1 cellular context compared by ENCODE assay signal in the genomic region with DNA sequence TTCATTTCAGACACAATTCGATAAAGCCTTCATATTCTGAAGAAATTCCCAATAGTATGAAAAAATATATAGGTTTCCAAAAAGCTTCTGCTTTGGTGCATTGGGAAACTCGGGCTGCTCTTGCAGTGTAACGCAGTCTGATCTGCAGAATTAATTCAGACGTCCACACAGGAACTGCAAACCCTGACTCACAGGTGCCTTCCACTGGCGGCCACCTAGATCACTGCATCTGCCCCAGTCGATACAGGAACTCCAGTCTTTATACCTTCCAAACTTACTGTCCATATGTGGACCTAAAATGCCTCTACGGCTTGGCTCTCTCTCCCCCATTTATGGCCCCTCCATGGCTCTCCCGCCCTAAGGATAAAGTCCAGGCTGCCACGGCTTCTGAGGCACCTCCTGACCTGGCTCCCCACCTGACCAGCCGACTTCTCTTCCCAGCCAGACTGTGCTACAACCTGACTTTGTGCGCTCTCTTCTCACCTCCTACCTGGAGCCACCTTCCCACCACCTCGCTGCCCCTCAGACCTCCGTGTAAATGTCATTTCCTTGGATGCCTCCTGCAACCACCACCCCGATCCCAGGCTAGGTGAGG.
A peak's percentile ranks its signal among the peaks of the same experiment; 100 is the strongest.
TF ChIP-seq lines count a peak whose summit lies in the region.

No MANE protein-coding gene starts in this region.

TF ChIP-seq in HepG2, 621 proteins besides CTCF, POLR2A, EP300 and RAD21 (continued from another document):
- TF ChIP-seq, protein P1, sequence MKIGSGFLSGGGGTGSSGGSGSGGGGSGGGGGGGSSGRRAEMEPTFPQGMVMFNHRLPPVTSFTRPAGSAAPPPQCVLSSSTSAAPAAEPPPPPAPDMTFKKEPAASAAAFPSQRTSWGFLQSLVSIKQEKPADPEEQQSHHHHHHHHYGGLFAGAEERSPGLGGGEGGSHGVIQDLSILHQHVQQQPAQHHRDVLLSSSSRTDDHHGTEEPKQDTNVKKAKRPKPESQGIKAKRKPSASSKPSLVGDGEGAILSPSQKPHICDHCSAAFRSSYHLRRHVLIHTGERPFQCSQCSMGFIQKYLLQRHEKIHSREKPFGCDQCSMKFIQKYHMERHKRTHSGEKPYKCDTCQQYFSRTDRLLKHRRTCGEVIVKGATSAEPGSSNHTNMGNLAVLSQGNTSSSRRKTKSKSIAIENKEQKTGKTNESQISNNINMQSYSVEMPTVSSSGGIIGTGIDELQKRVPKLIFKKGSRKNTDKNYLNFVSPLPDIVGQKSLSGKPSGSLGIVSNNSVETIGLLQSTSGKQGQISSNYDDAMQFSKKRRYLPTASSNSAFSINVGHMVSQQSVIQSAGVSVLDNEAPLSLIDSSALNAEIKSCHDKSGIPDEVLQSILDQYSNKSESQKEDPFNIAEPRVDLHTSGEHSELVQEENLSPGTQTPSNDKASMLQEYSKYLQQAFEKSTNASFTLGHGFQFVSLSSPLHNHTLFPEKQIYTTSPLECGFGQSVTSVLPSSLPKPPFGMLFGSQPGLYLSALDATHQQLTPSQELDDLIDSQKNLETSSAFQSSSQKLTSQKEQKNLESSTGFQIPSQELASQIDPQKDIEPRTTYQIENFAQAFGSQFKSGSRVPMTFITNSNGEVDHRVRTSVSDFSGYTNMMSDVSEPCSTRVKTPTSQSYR (CRISPR knock-in tag; IDR thresholded peaks at IDR 0.05; ENCODE audit: borderline replicate concordance) = no peak
- TF ChIP-seq ZBTB10 (CRISPR knock-in tag; IDR thresholded peaks at IDR 0.05; ENCODE audit: borderline replicate concordance) (no peak), ZNF609 (CRISPR knock-in tag; IDR thresholded peaks at IDR 0.05; ENCODE audit: borderline replicate concordance) (peak; percentile 39; the same call in 1 of the 2 replicates), ZMYM3 (CRISPR knock-in tag; IDR thresholded peaks at IDR 0.05) (peak; percentile 26; the same call in 1 of the 2 replicates), SRSF4 (IDR thresholded peaks at IDR 0.05; ENCODE audit: low read depth, low read length, poor library complexity, severe bottlenecking) (no peak), NR2F6 (IDR thresholded peaks at IDR 0.05) (0 out of 2 replicates have a peak, but pooled peaks have one; percentile 15), NR2F6 (CRISPR knock-in tag; IDR thresholded peaks at IDR 0.05) (peak; percentile 39; the same call in 1 of the 2 replicates), RARA (CRISPR knock-in tag; IDR thresholded peaks at IDR 0.05) (peak; percentile 80), SRF (IDR thresholded peaks at IDR 0.05; ENCODE audit: low read depth, low read length) (0 out of 2 replicates have a peak, but pooled peaks have one; percentile 19), ELF1 (CRISPR knock-in tag; IDR thresholded peaks at IDR 0.05) (no peak), PATZ1 (CRISPR knock-in tag; IDR thresholded peaks at IDR 0.05) (peak; percentile 57), SALL1 (CRISPR knock-in tag; IDR thresholded peaks at IDR 0.05) (peak; percentile 83), NFIC (IDR thresholded peaks at IDR 0.05; ENCODE audit: low read length) (no peak), NR2F2 (IDR thresholded peaks at IDR 0.05; ENCODE audit: borderline replicate concordance, low read depth) (0 out of 2 replicates have a peak, but pooled peaks have one; percentile 45), KAT2B (IDR thresholded peaks at IDR 0.05; ENCODE audit: borderline replicate concordance, low read depth, low read length) (no peak), ARID2 (CRISPR knock-in tag; IDR thresholded peaks at IDR 0.05; ENCODE audit: borderline replicate concordance) (no peak), ZNF570 (CRISPR knock-in tag; IDR thresholded peaks at IDR 0.05; ENCODE audit: borderline replicate concordance) (no peak), HOXA5 (CRISPR knock-in tag; IDR thresholded peaks at IDR 0.05) (no peak), SRY (CRISPR knock-in tag; IDR thresholded peaks at IDR 0.05) (no peak), ZNF589 (CRISPR knock-in tag; conservative IDR thresholded peaks at IDR 0.05) (no peak; the same call in 1 of the 2 replicates), ZNF280B (CRISPR knock-in tag; IDR thresholded peaks at IDR 0.05; ENCODE audit: borderline replicate concordance) (0 out of 2 replicates have a peak, but pooled peaks have one; percentile 25), ZBTB3 (CRISPR knock-in tag; IDR thresholded peaks at IDR 0.05; ENCODE audit: borderline replicate concordance, low read depth) (no peak), HIVEP1 (CRISPR knock-in tag; IDR thresholded peaks at IDR 0.05) (0 out of 2 replicates have a peak, but pooled peaks have one; percentile 32), ZNF724P (CRISPR knock-in tag; IDR thresholded peaks at IDR 0.05; ENCODE audit: borderline replicate concordance) (no peak), NKX3-1 (CRISPR knock-in tag; IDR thresholded peaks at IDR 0.05) (no peak), ASH2L (IDR thresholded peaks at IDR 0.05; ENCODE audit: insufficient read length, low read depth, low read length) (peak; percentile 18), YY1 (IDR thresholded peaks at IDR 0.05; ENCODE audit: insufficient read depth, insufficient replicate concordance, low read depth, low read length) (peak; percentile 50), POLR2G (IDR thresholded peaks at IDR 0.05; ENCODE audit: low read depth, low read length) (no peak), ZNF841 (CRISPR knock-in tag; IDR thresholded peaks at IDR 0.05; ENCODE audit: borderline replicate concordance) (no peak), POGZ (CRISPR knock-in tag; IDR thresholded peaks at IDR 0.05) (0 out of 2 replicates have a peak, but pooled peaks have one; percentile 36), U2AF2 (IDR thresholded peaks at IDR 0.05; ENCODE audit: low read depth, low read length) (no peak)
- TF ChIP-seq, protein P2, sequence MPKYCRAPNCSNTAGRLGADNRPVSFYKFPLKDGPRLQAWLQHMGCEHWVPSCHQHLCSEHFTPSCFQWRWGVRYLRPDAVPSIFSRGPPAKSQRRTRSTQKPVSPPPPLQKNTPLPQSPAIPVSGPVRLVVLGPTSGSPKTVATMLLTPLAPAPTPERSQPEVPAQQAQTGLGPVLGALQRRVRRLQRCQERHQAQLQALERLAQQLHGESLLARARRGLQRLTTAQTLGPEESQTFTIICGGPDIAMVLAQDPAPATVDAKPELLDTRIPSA (CRISPR knock-in tag; IDR thresholded peaks at IDR 0.05; ENCODE audit: borderline replicate concordance) = no peak
- TF ChIP-seq, protein P3, sequence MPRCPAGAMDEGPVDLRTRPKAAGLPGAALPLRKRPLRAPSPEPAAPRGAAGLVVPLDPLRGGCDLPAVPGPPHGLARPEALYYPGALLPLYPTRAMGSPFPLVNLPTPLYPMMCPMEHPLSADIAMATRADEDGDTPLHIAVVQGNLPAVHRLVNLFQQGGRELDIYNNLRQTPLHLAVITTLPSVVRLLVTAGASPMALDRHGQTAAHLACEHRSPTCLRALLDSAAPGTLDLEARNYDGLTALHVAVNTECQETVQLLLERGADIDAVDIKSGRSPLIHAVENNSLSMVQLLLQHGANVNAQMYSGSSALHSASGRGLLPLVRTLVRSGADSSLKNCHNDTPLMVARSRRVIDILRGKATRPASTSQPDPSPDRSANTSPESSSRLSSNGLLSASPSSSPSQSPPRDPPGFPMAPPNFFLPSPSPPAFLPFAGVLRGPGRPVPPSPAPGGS (CRISPR knock-in tag; IDR thresholded peaks at IDR 0.05) = no peak
- TF ChIP-seq, protein P4, sequence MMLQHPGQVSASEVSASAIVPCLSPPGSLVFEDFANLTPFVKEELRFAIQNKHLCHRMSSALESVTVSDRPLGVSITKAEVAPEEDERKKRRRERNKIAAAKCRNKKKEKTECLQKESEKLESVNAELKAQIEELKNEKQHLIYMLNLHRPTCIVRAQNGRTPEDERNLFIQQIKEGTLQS (CRISPR knock-in tag; IDR thresholded peaks at IDR 0.05) = no peak
- TF ChIP-seq, protein P5, sequence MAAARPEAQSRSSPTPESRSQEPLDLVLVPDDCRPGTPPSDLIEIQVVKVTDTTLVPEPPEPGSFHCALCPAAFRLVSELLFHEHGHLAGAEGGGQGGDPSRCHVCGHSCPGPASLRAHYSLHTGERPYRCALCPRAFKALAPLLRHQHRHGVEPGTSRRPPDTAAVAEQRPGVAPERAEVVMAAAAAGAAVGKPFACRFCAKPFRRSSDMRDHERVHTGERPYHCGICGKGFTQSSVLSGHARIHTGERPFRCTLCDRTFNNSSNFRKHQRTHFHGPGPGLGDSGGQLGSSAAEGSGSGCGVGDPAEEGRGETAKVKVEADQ (CRISPR knock-in tag; IDR thresholded peaks at IDR 0.05; ENCODE audit: borderline replicate concordance) = no peak
